8 cellular contexts compared by ENCODE assay signal in the genomic region with DNA sequence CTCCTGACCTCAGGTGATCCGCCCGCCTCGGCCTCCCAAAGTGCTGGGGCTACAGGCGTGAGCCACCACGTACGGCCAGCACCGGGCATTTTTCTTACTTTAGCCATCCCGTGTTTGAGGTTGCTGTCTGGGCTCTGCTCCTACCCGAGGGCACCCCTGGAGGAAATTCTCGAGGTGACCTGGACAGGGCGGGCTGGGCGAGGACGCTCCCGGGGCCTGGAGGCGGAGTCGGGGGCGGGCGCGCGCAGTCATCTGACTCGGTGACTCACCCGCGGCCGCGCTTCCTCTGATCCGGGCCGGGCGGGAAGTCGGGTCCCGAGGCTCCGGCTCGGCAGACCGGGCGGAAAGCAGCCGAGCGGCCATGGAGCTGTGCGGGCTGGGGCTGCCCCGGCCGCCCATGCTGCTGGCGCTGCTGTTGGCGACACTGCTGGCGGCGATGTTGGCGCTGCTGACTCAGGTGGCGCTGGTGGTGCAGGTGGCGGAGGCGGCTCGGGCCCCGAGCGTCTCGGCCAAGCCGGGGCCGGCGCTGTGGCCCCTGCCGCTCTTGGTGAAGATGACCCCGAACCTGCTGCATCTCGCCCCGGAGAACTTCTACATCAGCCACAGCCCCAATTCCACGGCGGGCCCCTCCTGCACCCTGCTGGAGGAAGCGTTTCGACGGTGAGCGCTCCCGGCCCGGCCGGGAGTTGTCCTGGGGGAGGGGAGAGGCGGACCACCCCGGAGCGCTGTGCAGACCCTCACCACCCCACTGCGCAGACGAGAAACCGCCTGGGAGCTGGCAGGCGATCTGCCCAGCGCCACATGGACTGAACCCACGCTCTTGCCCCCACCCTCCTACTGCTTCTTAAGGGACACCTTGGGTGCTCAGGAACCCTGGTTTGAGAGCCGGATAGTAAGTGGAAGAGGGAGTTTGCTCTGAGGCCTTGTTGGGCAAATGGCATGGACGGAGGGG. TPM values are rescaled to one million over a fixed set of nuclear protein-coding genes. Genes with fewer than 3 reads are reported as not detected.
A peak's percentile ranks its signal among the peaks of the same experiment; 100 is the strongest.
DNase-seq lines count a peak whose midpoint lies in the region; ATAC-seq and TF ChIP-seq lines count a peak whose summit lies in the region.

A gene (plus strand): TSS at position 334 of the 952 bp plus-strand sequence. CDS start 28 bp downstream, at position 362.

- intact Hi-C loops in dendritic cell treated with granulocyte-macrophage colony-stimulating factor and Interleukin-4, amounts not matched to agents 40 ng/mL and 50 ng/mL, for 4 days (cut with micrococcal nuclease), result loop anchor here (2.0 to 10.0 kb wide), 2 partner anchors 82 to 360 kb away; a partner anchor contains a TSS
- intact Hi-C loops in left lung (cut with DNase I), result no loop called here

- no peaks in the 10 kb centered on the region for H3K27me3 ChIP-seq in left lung

- peak within 1 kb of the TSS; percentile 83 for H3K4me3 Mint-ChIP-seq in dendritic cell treated with granulocyte-macrophage colony-stimulating factor and Interleukin-4, amounts not matched to agents 40 ng/mL and 50 ng/mL, for 4 days

- peaks cover 0 to 17% of the 10 kb centered on the region in 2 donors for H3K36me3 ChIP-seq in left lung

- peak; percentile 80 for ATAC-seq in GM18868 (IDR thresholded peaks at IDR 0.05; ENCODE audit: unreplicated experiment)
- peak; percentile 84 for ATAC-seq in HG03097 (IDR thresholded peaks at IDR 0.05; ENCODE audit: low FRiP score, unreplicated experiment)
- ATAC-seq in left lung, result peak; percentile 98

- H3K4me1 Mint-ChIP-seq in dendritic cell treated with granulocyte-macrophage colony-stimulating factor and Interleukin-4, amounts not matched to agents 40 ng/mL and 50 ng/mL, for 4 days (ENCODE audit: low read depth), result peaks cover 37% of the 10 kb centered on the region

- H3K27ac ChIP-seq in left lung, result peak within 1 kb of the TSS; percentile 87 to 96

- TF ChIP-seq CTCF in left lung (IDR thresholded peaks at IDR 0.05), result no peak

- peaks cover 12 to 24% of the 10 kb centered on the region in 2 donors for H3K4me1 ChIP-seq in left lung

- no peaks in the 10 kb centered on the region for H3K9me3 Mint-ChIP-seq in dendritic cell treated with granulocyte-macrophage colony-stimulating factor and Interleukin-4, amounts not matched to agents 40 ng/mL and 50 ng/mL, for 4 days

- peak; percentile 71 to 80 for DNase-seq in AML-193 (lab: John Stamatoyannopoulos, UW)
- DNase-seq in NCI-H524 (lab: John Stamatoyannopoulos, UW), result peak; percentile 18 to 56
- DNase-seq in activated CD4-positive, alpha-beta T cell treated with anti-CD3 and anti-CD28 coated beads, Interleukin-2, amount 50 U/mL, for 24 hours (ENCODE audit: low read depth in 1 of 2, low spot score in 1 of 2), result peak; percentile 58 to 75
- DNase-seq in left lung, result peak; percentile 93 to 99
- DNase-seq in stimulated activated CD4-positive, alpha-beta T cell treated with anti-CD3 and anti-CD28 coated beads, Interleukin-2, amount 100 ng/mL, for 4 hours (ENCODE audit: low read depth), result peak; percentile 79

- peaks cover 16% of the 10 kb centered on the region for H3K27me3 Mint-ChIP-seq in dendritic cell treated with granulocyte-macrophage colony-stimulating factor and Interleukin-4, amounts not matched to agents 40 ng/mL and 50 ng/mL, for 4 days

- H3K4me3 ChIP-seq in left lung, result peak within 1 kb of the TSS; percentile 75 to 97

- peaks cover 27% of the 10 kb centered on the region for H3K36me3 Mint-ChIP-seq in dendritic cell treated with granulocyte-macrophage colony-stimulating factor and Interleukin-4, amounts not matched to agents 40 ng/mL and 50 ng/mL, for 4 days (ENCODE audit: low read depth)

- no peaks in the 10 kb centered on the region for H3K9me3 ChIP-seq in left lung

- peak within 1 kb of the TSS; percentile 89 for H3K27ac Mint-ChIP-seq in dendritic cell treated with granulocyte-macrophage colony-stimulating factor and Interleukin-4, amounts not matched to agents 40 ng/mL and 50 ng/mL, for 4 days

RNA-seq across cellular contexts. Expression of the gene that starts here (rescaled TPM):
- total RNA-seq in left lung, result 100 to 1,000 TPM; 204 to 215 TPM

Comparison
In these comparisons a context has a peak if more than half of its experiments do, and no peak if none do; other contexts are left out.
1. Peak in every context shown above with its lines: DNase-seq, ATAC-seq, H3K4me3 ChIP-seq and H3K27ac ChIP-seq.
2. DNase-seq: peak in every context shown above with its lines; median percentile 96 in left lung; 79 in stimulated activated CD4-positive, alpha-beta T cell treated with anti-CD3 and anti-CD28 coated beads, Interleukin-2, amount 100 ng/mL, for 4 hours; 76 in AML-193; 66 in activated CD4-positive, alpha-beta T cell treated with anti-CD3 and anti-CD28 coated beads, Interleukin-2, amount 50 U/mL, for 24 hours; 37 in NCI-H524.